11 cellular contexts compared by ENCODE assay signal in the genomic region with DNA sequence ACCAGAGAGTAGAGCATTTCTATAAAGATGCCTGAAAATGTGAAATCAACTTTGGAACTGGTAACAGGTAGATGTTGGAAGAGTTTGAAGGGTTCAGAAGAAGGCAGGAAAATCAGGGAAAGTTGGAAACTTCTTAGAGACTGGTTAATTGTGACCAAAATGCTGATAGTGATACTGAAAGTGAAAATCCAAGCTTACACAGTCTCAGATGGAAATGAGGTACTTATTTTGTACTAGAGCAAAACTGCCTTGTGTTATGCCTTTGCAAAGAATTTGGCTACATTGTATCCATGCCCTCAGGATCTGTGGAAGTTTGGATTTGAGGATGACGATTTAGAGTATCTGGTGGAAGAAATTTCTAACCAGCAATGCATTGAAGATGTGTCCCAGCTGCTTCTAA.
DNase-seq lines count a peak whose midpoint lies in the region; ATAC-seq lines count a peak whose summit lies in the region.
"Had no signal": no experiment of that assay in that cellular context is flagged by ENCODE, and none has a peak within 500 bp of the region (broad histone marks: within the 10 kb centered on the region; RNA-seq: fewer than 3 reads in every experiment).

No MANE protein-coding gene starts in this region.

- ATAC-seq in GM21526 (IDR thresholded peaks at IDR 0.05; ENCODE audit: low FRiP score, unreplicated experiment) (peak; percentile 53), HG03432 (IDR thresholded peaks at IDR 0.05; ENCODE audit: unreplicated experiment) (peak; percentile 52), GM19452 (IDR thresholded peaks at IDR 0.05; ENCODE audit: unreplicated experiment) (no peak)
- ATAC-seq: A549, HCT116 had no signal

- DNase-seq in OCI-M1 (lab: John Stamatoyannopoulos, UW) (peak; percentile 28), cortex of kidney (lab: John Stamatoyannopoulos, UW) (no peak)
- no peak for DNase-seq in stimulated activated naive CD4-positive, alpha-beta T cell (lab: John Stamatoyannopoulos, UW)
- DNase-seq: BE2C; CD4-positive, alpha-beta memory T cell; DMS79 had no signal
